8 cellular contexts compared by ENCODE assay signal in genomic region chr2:62196278-62196901, GRCh38. TPM values are rescaled to one million over a fixed set of nuclear protein-coding genes. Genes with fewer than 3 reads are reported as not detected.
DNase-seq lines count a peak whose midpoint lies in the region; ATAC-seq lines count a peak whose summit lies in the region.

No MANE protein-coding gene starts in this region.

- ATAC-seq in GM21526 (IDR thresholded peaks at IDR 0.05; ENCODE audit: low FRiP score, unreplicated experiment): peak; percentile 20
- ATAC-seq in activated CD4-positive, alpha-beta T cell treated with anti-CD3 and anti-CD28 coated beads for 36 hours: peak; percentile 28
- ATAC-seq in memory B cell (ENCODE audit: low read depth): peak; percentile 35

- H3K27me3 Mint-ChIP-seq in IgD-negative memory B cell (no peaks in the 10 kb centered on the region), memory B cell (no peaks in the 10 kb centered on the region)
- no peaks in the 10 kb centered on the region for H3K27me3 Mint-ChIP-seq in activated CD4-positive, alpha-beta T cell treated with anti-CD3 and anti-CD28 coated beads for 36 hours
- no peaks in the 10 kb centered on the region for H3K27me3 Mint-ChIP-seq in dendritic cell treated with granulocyte-macrophage colony-stimulating factor and Interleukin-4, amounts not matched to agents 40 ng/mL and 50 ng/mL, for 4 days

- POLR2A ChIA-PET in activated CD4-positive, alpha-beta T cell treated with anti-CD3 and anti-CD28 coated beads for 36 hours (lab: Charles Lee): interaction anchor here (0.9 kb wide), 1 partner anchor 87 kb away, joined by 3 read pairs; no protein-coding TSS in a partner anchor

- CTCF ChIA-PET in activated CD4-positive, alpha-beta T cell treated with anti-CD3 and anti-CD28 coated beads for 36 hours (lab: Charles Lee): interaction anchor here (1.0 kb wide), 1 partner anchor 215 kb away, joined by 4 read pairs; no protein-coding TSS in a partner anchor

- H3K4me1 Mint-ChIP-seq in IgD-negative memory B cell (peaks cover 30 to 41% (median 38%) of the 10 kb centered on the region in 3 donors), memory B cell (peaks cover 39% of the 10 kb centered on the region)
- H3K4me1 Mint-ChIP-seq in activated CD4-positive, alpha-beta T cell treated with anti-CD3 and anti-CD28 coated beads for 36 hours: peaks cover 36% of the 10 kb centered on the region
- peaks cover 52% of the 10 kb centered on the region for H3K4me1 Mint-ChIP-seq in dendritic cell treated with granulocyte-macrophage colony-stimulating factor and Interleukin-4, amounts not matched to agents 40 ng/mL and 50 ng/mL, for 4 days (ENCODE audit: low read depth)

- H3K4me3 Mint-ChIP-seq in IgD-negative memory B cell (peak overlapping the region; percentile 81 to 94 (median 92)), memory B cell (peak overlapping the region; percentile 88)
- peak overlapping the region; percentile 92 for H3K4me3 Mint-ChIP-seq in activated CD4-positive, alpha-beta T cell treated with anti-CD3 and anti-CD28 coated beads for 36 hours
- peak overlapping the region; percentile 95 for H3K4me3 Mint-ChIP-seq in dendritic cell treated with granulocyte-macrophage colony-stimulating factor and Interleukin-4, amounts not matched to agents 40 ng/mL and 50 ng/mL, for 4 days

- intact Hi-C loops in activated CD4-positive, alpha-beta T cell treated with anti-CD3 and anti-CD28 coated beads for 36 hours (cut with DNase I, micrococcal nuclease): loop anchor here (1.0 to 10.0 kb wide), 12 partner anchors 109 to 1646 kb away; partner anchors contain the start of genes CCT4 (in 1 of the 2), COMMD1 (in 1 of the 2), EHBP1 (in 1 of the 2) and FAM161A (in 1 of the 2)
- intact Hi-C loops in dendritic cell treated with granulocyte-macrophage colony-stimulating factor and Interleukin-4, amounts not matched to agents 40 ng/mL and 50 ng/mL, for 4 days (cut with micrococcal nuclease): loop anchor here (5.0 to 10.0 kb wide), 5 partner anchors 88 to 1648 kb away; partner anchors contain the start of genes COMMD1, EHBP1 and UGP2

- H3K27ac Mint-ChIP-seq in IgD-negative memory B cell: peak overlapping the region; percentile 43 to 83 (median 72)
- H3K27ac Mint-ChIP-seq in activated CD4-positive, alpha-beta T cell treated with anti-CD3 and anti-CD28 coated beads for 36 hours: peak overlapping the region; percentile 92
- H3K27ac Mint-ChIP-seq in dendritic cell treated with granulocyte-macrophage colony-stimulating factor and Interleukin-4, amounts not matched to agents 40 ng/mL and 50 ng/mL, for 4 days: peak overlapping the region; percentile 93
- peak overlapping the region; percentile 84 for H3K27ac Mint-ChIP-seq in memory B cell

- peak; percentile 85 for DNase-seq in COLO668 (lab: John Stamatoyannopoulos, UW; ENCODE audit: unreplicated experiment)
- peak; percentile 79 for DNase-seq in activated CD4-positive, alpha-beta T cell treated with anti-CD3 and anti-CD28 coated beads for 36 hours
- peak in 1 of 2 donors; percentile 54 for DNase-seq in memory B cell (ENCODE audit: low spot score in 2 of 2)
- DNase-seq in stimulated activated CD8-positive, alpha-beta memory T cell treated with anti-CD3 and anti-CD28 coated beads, Interleukin-15, amount 100 ng/mL, for 1 hour (ENCODE audit: low read depth): peak; percentile 20
- no peak for DNase-seq in SHP77 treated with DMSO at 0.1 percent for 48 hours (lab: John Stamatoyannopoulos, UW)

- H3K9me3 Mint-ChIP-seq in IgD-negative memory B cell (no peaks in the 10 kb centered on the region), memory B cell (no peaks in the 10 kb centered on the region)
- H3K9me3 Mint-ChIP-seq in activated CD4-positive, alpha-beta T cell treated with anti-CD3 and anti-CD28 coated beads for 36 hours (ENCODE audit: low read depth): no peaks in the 10 kb centered on the region
- H3K9me3 Mint-ChIP-seq in dendritic cell treated with granulocyte-macrophage colony-stimulating factor and Interleukin-4, amounts not matched to agents 40 ng/mL and 50 ng/mL, for 4 days: no peaks in the 10 kb centered on the region

- H3K36me3 Mint-ChIP-seq in IgD-negative memory B cell (no peaks in the 10 kb centered on the region), memory B cell (no peaks in the 10 kb centered on the region)
- H3K36me3 Mint-ChIP-seq in activated CD4-positive, alpha-beta T cell treated with anti-CD3 and anti-CD28 coated beads for 36 hours (ENCODE audit: low read depth): peaks cover 12% of the 10 kb centered on the region
- peaks cover 8% of the 10 kb centered on the region for H3K36me3 Mint-ChIP-seq in dendritic cell treated with granulocyte-macrophage colony-stimulating factor and Interleukin-4, amounts not matched to agents 40 ng/mL and 50 ng/mL, for 4 days (ENCODE audit: low read depth)

RNA-seq across cellular contexts. Expression of gene B3GNT2, which starts 0.5 kb away (rescaled TPM):
- 25.1 TPM for polyA plus RNA-seq in IgD-negative memory B cell
- total RNA-seq in activated CD4-positive, alpha-beta T cell treated with anti-CD3 and anti-CD28 coated beads for 36 hours: 10 to 100 TPM; 28.6 to 31.7 TPM
